Comparison of ENCODE assay signal across 16 cellular contexts in the genomic region with DNA sequence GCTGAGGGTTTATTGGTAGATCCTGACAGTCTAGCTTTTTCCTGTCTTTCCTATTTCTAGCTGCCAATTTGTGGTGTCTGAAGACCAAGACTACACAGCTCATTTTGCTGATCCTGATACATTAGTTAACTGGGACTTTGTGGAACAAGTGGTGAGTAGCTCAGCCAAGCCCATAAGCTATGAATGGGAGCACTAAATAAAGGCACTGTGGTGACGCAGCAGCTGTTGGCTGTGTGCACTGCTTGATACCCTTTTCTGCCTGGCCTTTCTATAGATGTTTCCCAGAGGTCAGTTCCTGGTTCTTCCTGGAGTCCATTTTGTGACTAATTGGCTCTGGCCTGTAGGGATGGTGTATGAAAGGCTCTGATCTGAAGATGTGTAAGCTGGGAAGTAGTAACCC.
"Had no signal": no experiment of that assay in that cellular context is flagged by ENCODE, and none has a peak within 500 bp of the region (broad histone marks: within the 10 kb centered on the region; RNA-seq: fewer than 3 reads in every experiment).

No MANE protein-coding gene starts in this region.

- H3K27ac Mint-ChIP-seq: mesothelial cell of epicardium, progenitor cell of endocrine pancreas had no signal

- H3K27me3 ChIP-seq: body of pancreas had no signal

- H3K4me3 ChIP-seq: body of pancreas had no signal

- H3K4me3 Mint-ChIP-seq: mesothelial cell of epicardium, naive B cell had no signal

- ATAC-seq: body of pancreas, esophagus mucosa had no signal

- H3K9me3 ChIP-seq: body of pancreas had no signal

- H3K27me3 Mint-ChIP-seq: naive B cell, progenitor cell of endocrine pancreas had no signal

- H3K27ac ChIP-seq: body of pancreas had no signal

- H3K9me3 Mint-ChIP-seq: activated T-helper 2 cell treated with anti-CD3 and anti-CD28 coated beads, Interferon-gamma antibody, Interleukin-2, Interleukin-4, amounts not matched to agents 10 μg/mL and 5 μg/mL and 100 μg/mL, durations not matched to agents 14 hours and 24 hours and 36 hours; mesothelial cell of epicardium; naive B cell had no signal

- DNase-seq: activated CD4-positive, alpha-beta T cell treated with anti-CD3 and anti-CD28 coated beads, Interleukin-2, amount 50 U/mL, for 48 hours; activated CD4-positive, CD25-positive, alpha-beta regulatory T cell treated with anti-CD3 and anti-CD28 coated beads, Interleukin-2, amount 50 U/mL, for 72 hours; activated CD8-positive, alpha-beta memory T cell treated with anti-CD3 and anti-CD28 coated beads, Interleukin-2, amount 50 U/mL, for 4 hours; activated naive CD4-positive, alpha-beta T cell treated with anti-CD3 and anti-CD28 coated beads, Interleukin-2, amount 50 U/mL, for 16 hours; body of pancreas; dermis blood vessel endothelial cell; kidney; naive B cell; RPMI8226; stimulated activated CD4-positive, alpha-beta T cell treated with anti-CD3 and anti-CD28 coated beads, Interleukin-4, amount 100 ng/mL, for 4 hours; T-helper 9 cell; trophoblast cell had no signal

- H3K4me1 Mint-ChIP-seq: mesothelial cell of epicardium had no signal
